ENCODE assay signal across 10 cellular contexts in genomic region chr19:58468216-58468839, GRCh38. TPM values are rescaled to one million over a fixed set of nuclear protein-coding genes. Genes with fewer than 3 reads are reported as not detected.
DNase-seq lines count a peak whose midpoint lies in the region; ATAC-seq, FAIRE-seq and TF ChIP-seq lines count a peak whose summit lies in the region.
"Had no signal": no experiment of that assay in that cellular context is flagged by ENCODE, and none has a peak within 500 bp of the region (broad histone marks: within the 10 kb centered on the region; RNA-seq: fewer than 3 reads in every experiment).

No MANE protein-coding gene starts in this region.

- no peak for FAIRE-seq in A549 (lab: Jason Lieb, UNC)

- peak overlapping the region; percentile 91 for H3K4me2 ChIP-seq in A549

- H3K4me1 ChIP-seq in A549: peaks cover 6% of the 10 kb centered on the region; the same call in 2 of the 3 replicates

- POLR2A ChIA-PET in A549 (lab: Yijun Ruan, JAX): no interaction called here
- POLR2A ChIA-PET in T-cell (lab: Charles Lee): no interaction called here

- H3K4me1 Mint-ChIP-seq in T-cell: peaks cover 17 to 26% (median 23%) of the 10 kb centered on the region in 3 donors
- peaks cover 5% of the 10 kb centered on the region for H3K4me1 Mint-ChIP-seq in glutamatergic neuron (ENCODE audit: low read depth, unreplicated experiment)

- no peak overlapping the region for H3K4me3 ChIP-seq in A549
- H3K4me3 ChIP-seq in GM08714 (ENCODE audit: low read length): peak overlapping the region; percentile 17; the same call in 1 of the 2 replicates

- H3K27ac ChIP-seq in A549: no peak overlapping the region

- TF ChIP-seq CTCF in A549 (IDR thresholded peaks at IDR 0.05) (no peak), glutamatergic neuron (IDR thresholded peaks at IDR 0.05; ENCODE audit: partially characterized antibody, unreplicated experiment) (no peak)

- no peak for TF ChIP-seq POLR2A in A549 (IDR thresholded peaks at IDR 0.05; ENCODE audit: low read length)

- DNase-seq in A549 (ENCODE audit: low read depth in 1 of 2, low spot score in 1 of 2) (no peak), T-cell (no peak), glutamatergic neuron (no peak), activated gamma-delta T cell treated with Interleukin-2 at 50 U/mL for 16 hours (no peak), kidney glomerular epithelial cell (lab: John Stamatoyannopoulos, UW) (no peak), Right ventricle myocardium inferior (ENCODE audit: missing footprints) (no peak), anterior cingulate cortex (lab: John Stamatoyannopoulos, UW) (no peak)
- DNase-seq: NCI-H510A; stimulated activated CD4-positive, alpha-beta T cell treated with anti-CD3 and anti-CD28 coated beads, Interleukin-4, amount 100 ng/mL, for 1 hour had no signal

- H3K36me3 Mint-ChIP-seq in T-cell (peaks cover 14% of the 10 kb centered on the region), glutamatergic neuron (ENCODE audit: unreplicated experiment) (no peaks in the 10 kb centered on the region)

- TF ChIP-seq RAD21 in A549 (conservative IDR thresholded peaks at IDR 0.05 in 1 of 2, IDR thresholded peaks at IDR 0.05 in 1 of 2): no peak

- no peaks in the 10 kb centered on the region for H3K9me3 Mint-ChIP-seq in T-cell
- peaks cover 2% of the 10 kb centered on the region for H3K9me3 Mint-ChIP-seq in glutamatergic neuron (ENCODE audit: unreplicated experiment)

- H3K4me3 Mint-ChIP-seq in T-cell: peak overlapping the region; percentile 76 to 87 (median 86)
- H3K4me3 Mint-ChIP-seq in glutamatergic neuron (ENCODE audit: unreplicated experiment): peak overlapping the region; percentile 87

- H3K27me3 Mint-ChIP-seq in T-cell (no peaks in the 10 kb centered on the region), glutamatergic neuron (ENCODE audit: unreplicated experiment) (peaks cover 7% of the 10 kb centered on the region)

- no peaks in the 10 kb centered on the region for H3K9me3 ChIP-seq in A549

- H3K27ac Mint-ChIP-seq in T-cell (peak overlapping the region; percentile 1 to 50), glutamatergic neuron (ENCODE audit: unreplicated experiment) (no peak overlapping the region)

- ATAC-seq in A549 (no peak), T-cell (replicated peaks in 1 of 4) (no peak), Right ventricle myocardium inferior (no peak)

- intact Hi-C loops in Right ventricle myocardium inferior (cut with DNase I): no loop called here

- TF ChIP-seq EP300 in A549 (IDR thresholded peaks at IDR 0.05): no peak

- CTCF ChIA-PET in A549 (lab: Yijun Ruan, JAX) (interaction anchor here (1.3 to 2.1 kb wide), 2 partner anchors 21 to 51 kb away, joined by 3 to 15 read pairs; partner anchors contain the start of gene ZBTB45), T-cell (lab: Charles Lee) (interaction anchor here in 1 of 2 donors (1.2 kb wide), 1 partner anchor 9 kb away, joined by 4 read pairs; no protein-coding TSS in a partner anchor)

- 44% methylated on average over 4 of the region's 5 CpGs for WGBS in A549 (ENCODE audit: missing lambda C conversion rate)

TF ChIP-seq in A549, 52 proteins besides CTCF, POLR2A, EP300 and RAD21:
- TF ChIP-seq MAZ (IDR thresholded peaks at IDR 0.05; ENCODE audit: borderline replicate concordance, low read depth, low read length) (no peak), MYC (IDR thresholded peaks at IDR 0.05; ENCODE audit: borderline replicate concordance, low read length) (no peak), NFE2L2 (conservative IDR thresholded peaks at IDR 0.05; ENCODE audit: low read length) (no peak), ZFP36 (IDR thresholded peaks at IDR 0.05; ENCODE audit: borderline replicate concordance, partially characterized antibody) (no peak), JUNB (IDR thresholded peaks at IDR 0.05) (no peak), EHF (CRISPR knock-in tag; IDR thresholded peaks at IDR 0.05) (no peak), RCOR1 (IDR thresholded peaks at IDR 0.05; ENCODE audit: low read depth, low read length) (no peak), ESRRA (IDR thresholded peaks at IDR 0.05; ENCODE audit: borderline replicate concordance, low read length) (no peak), FOSB (CRISPR knock-in tag; IDR thresholded peaks at IDR 0.05) (no peak), HOXB5 (CRISPR knock-in tag; IDR thresholded peaks at IDR 0.05) (no peak), PBX3 (IDR thresholded peaks at IDR 0.05) (no peak), CHD4 (IDR thresholded peaks at IDR 0.05; ENCODE audit: borderline replicate concordance) (no peak), ZNF302 (CRISPR knock-in tag; IDR thresholded peaks at IDR 0.05) (no peak)

RNA-seq across cellular contexts. Expression of gene ZNF324, which starts 1.4 kb away (rescaled TPM):
- polyA plus RNA-seq in A549 (2011; rRNA removed): 3.0 and 3.1 TPM in 2 replicates
- 3.6 and 5.1 TPM in 2 replicates for polyA plus RNA-seq in A549 (2012; cell fraction: cytosol; rRNA removed)
- polyA plus RNA-seq in A549 (2012; cell fraction: nucleus; rRNA removed): 6.9 and 10.0 TPM in 2 replicates
- 6.4 to 6.9 TPM (median 6.9 TPM) in 3 replicates for polyA plus RNA-seq in A549 (2017; fragmentation: RNase III; extraction: RNeasy Plus Mini Kit Qiagen cat#74134 plus additional on column Dnase treatment)
- polyA minus RNA-seq in A549 (2011; rRNA and poly(A)+ RNA removed): 8.1 and 9.8 TPM in 2 replicates
- total RNA-seq in T-cell: 10 to 100 TPM; 17.9 to 33.2 (median 28.2) TPM
- 15.8 TPM for total RNA-seq in glutamatergic neuron (ENCODE audit: unreplicated experiment)
- total RNA-seq in Right ventricle myocardium inferior: 4.3 TPM

RNA-seq across cellular contexts. Expression of gene ZNF446, which starts 7.8 kb away (rescaled TPM):
- 6.2 and 7.4 TPM in 2 replicates for polyA plus RNA-seq in A549 (2011; rRNA removed)
- polyA plus RNA-seq in A549 (2012; cell fraction: cytosol; rRNA removed): 10.7 and 14.7 TPM in 2 replicates
- polyA plus RNA-seq in A549 (2012; cell fraction: nucleus; rRNA removed): 32.2 and 37.8 TPM in 2 replicates
- 9.9 to 12.5 TPM (median 11.0 TPM) in 3 replicates for polyA plus RNA-seq in A549 (2017; fragmentation: RNase III; extraction: RNeasy Plus Mini Kit Qiagen cat#74134 plus additional on column Dnase treatment)
- polyA minus RNA-seq in A549 (2011; rRNA and poly(A)+ RNA removed): 9.3 and 9.9 TPM in 2 replicates
- 10 to 100 TPM; 12.0 to 20.5 (median 18.9) TPM for total RNA-seq in T-cell
- total RNA-seq in glutamatergic neuron (ENCODE audit: unreplicated experiment): 11.9 TPM
- 3.9 TPM for total RNA-seq in Right ventricle myocardium inferior

RNA-seq across cellular contexts. Expression of gene ZNF324B, which starts 16.9 kb away (rescaled TPM):
- polyA plus RNA-seq in A549 (2011; rRNA removed): 3.8 and 4.1 TPM in 2 replicates
- 4.0 and 5.1 TPM in 2 replicates for polyA plus RNA-seq in A549 (2012; cell fraction: cytosol; rRNA removed)
- polyA plus RNA-seq in A549 (2012; cell fraction: nucleus; rRNA removed): 4.8 and 7.9 TPM in 2 replicates
- polyA plus RNA-seq in A549 (2017; fragmentation: RNase III; extraction: RNeasy Plus Mini Kit Qiagen cat#74134 plus additional on column Dnase treatment): 6.8 TPM in 3 replicates
- polyA minus RNA-seq in A549 (2011; rRNA and poly(A)+ RNA removed): 7.1 and 9.1 TPM in 2 replicates
- 10 to 100 TPM in 4 of 5 donors, 1 to 10 TPM in 1; 9.5 to 17.2 (median 15.7) TPM for total RNA-seq in T-cell
- 9.9 TPM for total RNA-seq in glutamatergic neuron (ENCODE audit: unreplicated experiment)
- total RNA-seq in Right ventricle myocardium inferior: 3.2 TPM

RNA-seq across cellular contexts. Expression of gene ZNF132, which starts 28.4 kb away (rescaled TPM):
- 0.16 and 0.19 TPM in 2 replicates for polyA plus RNA-seq in A549 (2011; rRNA removed)
- 0.05 TPM in 2 replicates for polyA plus RNA-seq in A549 (2012; cell fraction: cytosol; rRNA removed)
- 0.02 and 0.07 TPM in 2 replicates for polyA plus RNA-seq in A549 (2012; cell fraction: nucleus; rRNA removed)
- 0.05 to 0.13 TPM (median 0.09 TPM) in 3 replicates for polyA plus RNA-seq in A549 (2017; fragmentation: RNase III; extraction: RNeasy Plus Mini Kit Qiagen cat#74134 plus additional on column Dnase treatment)
- polyA minus RNA-seq in A549 (2011; rRNA and poly(A)+ RNA removed): 0.50 and 1.1 TPM in 2 replicates
- 1 to 10 TPM; 1.4 to 8.5 (median 4.9) TPM for total RNA-seq in T-cell
- 4.9 TPM for total RNA-seq in glutamatergic neuron (ENCODE audit: unreplicated experiment)
- 5.1 TPM for total RNA-seq in Right ventricle myocardium inferior

RNA-seq across cellular contexts. Expression of gene SLC27A5, which starts 43.5 kb away (rescaled TPM):
- polyA plus RNA-seq in A549 (2011; rRNA removed) (30.2 and 36.7 TPM in 2 replicates), A549 (2017; fragmentation: RNase III; extraction: RNeasy Plus Mini Kit Qiagen cat#74134 plus additional on column Dnase treatment) (36.7 to 40.4 TPM (median 37.8 TPM) in 3 replicates)
- polyA plus RNA-seq in A549 (2012; cell fraction: cytosol; rRNA removed): 73.3 and 84.5 TPM in 2 replicates
- 45.0 and 48.2 TPM in 2 replicates for polyA plus RNA-seq in A549 (2012; cell fraction: nucleus; rRNA removed)
- 18.7 and 27.9 TPM in 2 replicates for polyA minus RNA-seq in A549 (2011; rRNA and poly(A)+ RNA removed)
- total RNA-seq in T-cell (10 to 100 TPM in 4 of 5 donors, 1 to 10 TPM in 1; 8.4 to 18.3 (median 14.6) TPM), glutamatergic neuron (ENCODE audit: unreplicated experiment) (7.4 TPM), Right ventricle myocardium inferior (3.2 TPM)
